16 cellular contexts compared by ENCODE assay signal in the genomic region with DNA sequence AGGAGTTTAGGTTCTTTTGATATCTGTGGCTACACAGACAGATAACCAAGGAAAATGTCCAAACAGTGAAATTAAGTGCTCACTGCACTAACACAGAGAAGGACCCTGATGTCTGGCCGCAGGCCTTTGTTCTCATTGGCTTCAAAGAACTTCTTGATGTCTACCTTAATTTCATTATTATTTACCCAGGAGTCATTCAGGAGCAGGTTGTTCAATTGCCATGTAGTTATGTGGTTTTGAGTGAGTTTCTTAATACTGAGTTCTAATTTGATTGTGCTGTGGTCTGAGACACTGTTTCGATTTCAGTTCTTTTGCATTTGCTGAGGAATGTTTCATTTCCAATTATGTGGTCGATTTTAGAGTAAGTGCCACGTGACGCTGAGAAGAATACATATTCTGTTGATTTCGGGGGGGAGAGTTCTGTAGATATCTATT. TPM values are rescaled to one million over a fixed set of nuclear protein-coding genes. Genes with fewer than 3 reads are reported as not detected.
DNase-seq lines count a peak whose midpoint lies in the region; ATAC-seq and TF ChIP-seq lines count a peak whose summit lies in the region.
"Had no signal": no experiment of that assay in that cellular context is flagged by ENCODE, and none has a peak within 500 bp of the region (broad histone marks: within the 10 kb centered on the region; RNA-seq: fewer than 3 reads in every experiment).

No MANE protein-coding gene starts in this region.

- peaks cover 69% of the 10 kb centered on the region for H3K27me3 ChIP-seq in OCI-LY3 (ENCODE audit: low read depth, low read length)
- H3K27me3 ChIP-seq: Peyer's patch, right atrium auricular region had no signal

- no peaks in the 10 kb centered on the region for H3K9me3 ChIP-seq in OCI-LY3 (ENCODE audit: insufficient read depth, low read length)
- H3K9me3 ChIP-seq: Peyer's patch, right atrium auricular region had no signal

- H3K27ac ChIP-seq in OCI-LY3 (ENCODE audit: low read length) = no peak overlapping the region
- H3K27ac ChIP-seq: Peyer's patch had no signal

- H3K4me1 ChIP-seq in OCI-LY3 (ENCODE audit: low read length) = peaks cover 15% of the 10 kb centered on the region

- H3K9me3 Mint-ChIP-seq in activated T-cell treated with anti-CD3 and anti-CD28 coated beads, Interleukin-2, amount 50 U/mL, for 72 hours = no peaks in the 10 kb centered on the region
- no peaks in the 10 kb centered on the region for H3K9me3 Mint-ChIP-seq in stimulated activated effector memory CD8-positive, alpha-beta T cell treated with anti-CD3 and anti-CD28 coated beads, Interleukin-12 subunit alpha, Interleukin-12 subunit beta, amount 100 ng/mL, for 72 hours
- H3K9me3 Mint-ChIP-seq: WTC11 had no signal

- peaks cover 21% of the 10 kb centered on the region for H4K20me1 ChIP-seq in OCI-LY3 (ENCODE audit: insufficient read depth, low read length)

- no peak for DNase-seq in activated T-cell treated with anti-CD3 and anti-CD28 coated beads, Interleukin-2, amount 50 U/mL, for 72 hours
- no peak for DNase-seq in activated T-cell treated with anti-CD3 and anti-CD28 coated beads, Interleukin-2, amount 50 U/mL, for 48 hours
- no peak for DNase-seq in stimulated activated effector memory CD8-positive, alpha-beta T cell treated with anti-CD3 and anti-CD28 coated beads, Interleukin-12 subunit alpha, Interleukin-12 subunit beta, amount 100 ng/mL, for 72 hours (ENCODE audit: low spot score in 2 of 2)
- DNase-seq in DMS79 treated with DMSO at 0.1 percent for 48 hours (lab: John Stamatoyannopoulos, UW) (no peak), foreskin fibroblast (no peak), HuH-7 (ENCODE audit: low spot score) (no peak)
- DNase-seq: caudate nucleus; effector CD4-positive, alpha-beta T cell; mesendoderm; NCI-H1417; NCI-H82; Peyer's patch had no signal

- no peak overlapping the region for H3K9ac ChIP-seq in OCI-LY3 (ENCODE audit: low read length)

- peak overlapping the region; percentile 58 for H3K4me2 ChIP-seq in OCI-LY3 (ENCODE audit: low read length)

- H3K36me3 ChIP-seq in OCI-LY3 (replicated peaks; ENCODE audit: low read depth, low read length) = no peaks in the 10 kb centered on the region
- H3K36me3 ChIP-seq: Peyer's patch, right atrium auricular region had no signal

- H2AFZ ChIP-seq in OCI-LY3 (ENCODE audit: low read depth, low read length) = no peak overlapping the region

- H3K27me3 Mint-ChIP-seq in activated T-cell treated with anti-CD3 and anti-CD28 coated beads, Interleukin-2, amount 50 U/mL, for 72 hours (ENCODE audit: low read depth) = no peaks in the 10 kb centered on the region

- H3K4me3 Mint-ChIP-seq in activated T-cell treated with anti-CD3 and anti-CD28 coated beads, Interleukin-2, amount 50 U/mL, for 72 hours = peak overlapping the region in 1 of 2 donors; percentile 64
- H3K4me3 Mint-ChIP-seq in stimulated activated effector memory CD8-positive, alpha-beta T cell treated with anti-CD3 and anti-CD28 coated beads, Interleukin-12 subunit alpha, Interleukin-12 subunit beta, amount 100 ng/mL, for 72 hours = peak overlapping the region; percentile 14
- H3K4me3 Mint-ChIP-seq: WTC11 had no signal

- peaks cover 13% of the 10 kb centered on the region for H3K4me1 Mint-ChIP-seq in activated T-cell treated with anti-CD3 and anti-CD28 coated beads, Interleukin-2, amount 50 U/mL, for 72 hours (ENCODE audit: low read depth)
- H3K4me1 Mint-ChIP-seq in stimulated activated effector memory CD8-positive, alpha-beta T cell treated with anti-CD3 and anti-CD28 coated beads, Interleukin-12 subunit alpha, Interleukin-12 subunit beta, amount 100 ng/mL, for 72 hours = peaks cover 34% of the 10 kb centered on the region

- H3K79me2 ChIP-seq in OCI-LY3 (ENCODE audit: low read length) = no peaks in the 10 kb centered on the region

- H3K36me3 Mint-ChIP-seq in activated T-cell treated with anti-CD3 and anti-CD28 coated beads, Interleukin-2, amount 50 U/mL, for 72 hours (ENCODE audit: insufficient read depth in 2 of 2) = no peaks in the 10 kb centered on the region
- peaks cover 6% of the 10 kb centered on the region for H3K36me3 Mint-ChIP-seq in stimulated activated effector memory CD8-positive, alpha-beta T cell treated with anti-CD3 and anti-CD28 coated beads, Interleukin-12 subunit alpha, Interleukin-12 subunit beta, amount 100 ng/mL, for 72 hours
- H3K36me3 Mint-ChIP-seq: WTC11 had no signal

- peak; percentile 63 to 67 for ATAC-seq in activated T-cell treated with anti-CD3 and anti-CD28 coated beads, Interleukin-2, amount 50 U/mL, for 72 hours (replicated peaks in 1 of 2)
- peak; percentile 70 for ATAC-seq in GM19395 (IDR thresholded peaks at IDR 0.05; ENCODE audit: unreplicated experiment)
- peak; percentile 46 for ATAC-seq in stimulated activated effector memory CD8-positive, alpha-beta T cell treated with anti-CD3 and anti-CD28 coated beads, Interleukin-12 subunit alpha, Interleukin-12 subunit beta, amount 100 ng/mL, for 72 hours
- ATAC-seq: WTC11 had no signal

- no peak for TF ChIP-seq CTCF in OCI-LY3 (IDR thresholded peaks at IDR 0.05; ENCODE audit: low read depth, low read length)
- no peak for TF ChIP-seq CTCF in foreskin fibroblast (IDR thresholded peaks at IDR 0.05; ENCODE audit: low read depth, low read length)

- H3K4me3 ChIP-seq in OCI-LY3 (ENCODE audit: low read length) (peak overlapping the region; percentile 19; the same call in 1 of the 2 replicates), foreskin fibroblast (ENCODE audit: low read depth in 1 of 2, low read length in 2 of 2) (no peak overlapping the region)
- H3K4me3 ChIP-seq: Peyer's patch, right atrium auricular region had no signal

- peak overlapping the region; percentile 44 for H3K27ac Mint-ChIP-seq in activated T-cell treated with anti-CD3 and anti-CD28 coated beads, Interleukin-2, amount 50 U/mL, for 72 hours
- H3K27ac Mint-ChIP-seq in stimulated activated effector memory CD8-positive, alpha-beta T cell treated with anti-CD3 and anti-CD28 coated beads, Interleukin-12 subunit alpha, Interleukin-12 subunit beta, amount 100 ng/mL, for 72 hours = peak overlapping the region; percentile 40
- H3K27ac Mint-ChIP-seq: WTC11 had no signal

RNA-seq across cellular contexts. Expression of gene LGALS8, which starts 15.2 kb away (rescaled TPM):
- 10 to 100 TPM; 70.1 to 96.9 TPM for total RNA-seq in activated T-cell treated with anti-CD3 and anti-CD28 coated beads, Interleukin-2, amount 50 U/mL, for 72 hours
